In genomic region chr1:234600418-234601216, GRCh38 we compare ENCODE assay signal across 8 cellular contexts. TPM values are rescaled to one million over a fixed set of nuclear protein-coding genes. Genes with fewer than 3 reads are reported as not detected.
DNase-seq lines count a peak whose midpoint lies in the region; ATAC-seq lines count a peak whose summit lies in the region.

No MANE protein-coding gene starts in this region.

- ATAC-seq in left cardiac atrium (peak in 1 of 2 donors; percentile 43), GM21737 (IDR thresholded peaks at IDR 0.05; ENCODE audit: unreplicated experiment) (no peak)

- peaks cover 34% of the 10 kb centered on the region for H3K36me3 ChIP-seq in KOPT-K1 (ENCODE audit: insufficient read depth, low read length)

- peaks cover 70% of the 10 kb centered on the region for H3K4me1 Mint-ChIP-seq in activated naive CD4-positive, alpha-beta T cell treated with anti-CD3 and anti-CD28 coated beads, Interleukin-2, amount 10 ng/mL, durations not matched to agents 7 days and 5 days
- H3K4me1 Mint-ChIP-seq in activated T-helper 1 cell treated with anti-CD3 and anti-CD28 coated beads, Interleukin-12 subunit alpha, Interleukin-12 subunit beta, Interleukin-2, Interleukin-4 antibody, amounts not matched to agents 30 ng/mL and 10 ng/mL and 1 ng/mL, durations not matched to agents 14 hours and 24 hours and 36 hours (ENCODE audit: low read depth): peaks cover 63% of the 10 kb centered on the region

- peak overlapping the region; percentile 83 for H3K27ac ChIP-seq in KOPT-K1 (ENCODE audit: low read depth, low read length, poor library complexity, severe bottlenecking)

- CTCF ChIA-PET in activated naive CD4-positive, alpha-beta T cell treated with anti-CD3 and anti-CD28 coated beads, Interleukin-2, amount 10 ng/mL, durations not matched to agents 7 days and 5 days (lab: Charles Lee): interaction anchor here (0.6 to 3.0 kb wide), 11 partner anchors 11 to 482 kb away, joined by 3 to 21 read pairs (median 3); no protein-coding TSS in a partner anchor

- peak overlapping the region; percentile 97 for H3K27ac Mint-ChIP-seq in activated naive CD4-positive, alpha-beta T cell treated with anti-CD3 and anti-CD28 coated beads, Interleukin-2, amount 10 ng/mL, durations not matched to agents 7 days and 5 days
- peak overlapping the region; percentile 88 for H3K27ac Mint-ChIP-seq in activated T-helper 1 cell treated with anti-CD3 and anti-CD28 coated beads, Interleukin-12 subunit alpha, Interleukin-12 subunit beta, Interleukin-2, Interleukin-4 antibody, amounts not matched to agents 30 ng/mL and 10 ng/mL and 1 ng/mL, durations not matched to agents 14 hours and 24 hours and 36 hours

- intact Hi-C loops in activated T-helper 1 cell treated with anti-CD3 and anti-CD28 coated beads, Interleukin-12 subunit alpha, Interleukin-12 subunit beta, Interleukin-2, Interleukin-4 antibody, amounts not matched to agents 30 ng/mL and 10 ng/mL and 1 ng/mL, durations not matched to agents 14 hours and 24 hours and 36 hours (cut with micrococcal nuclease): loop anchor here (1.0 to 10.0 kb wide), 5 partner anchors 101 to 411 kb away; no protein-coding TSS in a partner anchor
- intact Hi-C loops in left cardiac atrium (cut with DNase I): no loop called here

- no peaks in the 10 kb centered on the region for H3K9me3 ChIP-seq in KOPT-K1 (ENCODE audit: insufficient read depth, low read length, poor library complexity, severe bottlenecking)

- peaks cover 28% of the 10 kb centered on the region for H3K36me3 Mint-ChIP-seq in activated naive CD4-positive, alpha-beta T cell treated with anti-CD3 and anti-CD28 coated beads, Interleukin-2, amount 10 ng/mL, durations not matched to agents 7 days and 5 days
- H3K36me3 Mint-ChIP-seq in activated T-helper 1 cell treated with anti-CD3 and anti-CD28 coated beads, Interleukin-12 subunit alpha, Interleukin-12 subunit beta, Interleukin-2, Interleukin-4 antibody, amounts not matched to agents 30 ng/mL and 10 ng/mL and 1 ng/mL, durations not matched to agents 14 hours and 24 hours and 36 hours (ENCODE audit: low read depth): peaks cover 43% of the 10 kb centered on the region

- no peaks in the 10 kb centered on the region for H3K27me3 Mint-ChIP-seq in activated naive CD4-positive, alpha-beta T cell treated with anti-CD3 and anti-CD28 coated beads, Interleukin-2, amount 10 ng/mL, durations not matched to agents 7 days and 5 days
- H3K27me3 Mint-ChIP-seq in activated T-helper 1 cell treated with anti-CD3 and anti-CD28 coated beads, Interleukin-12 subunit alpha, Interleukin-12 subunit beta, Interleukin-2, Interleukin-4 antibody, amounts not matched to agents 30 ng/mL and 10 ng/mL and 1 ng/mL, durations not matched to agents 14 hours and 24 hours and 36 hours (ENCODE audit: insufficient read depth): no peaks in the 10 kb centered on the region

- peak overlapping the region; percentile 70 for H3K4me3 Mint-ChIP-seq in activated naive CD4-positive, alpha-beta T cell treated with anti-CD3 and anti-CD28 coated beads, Interleukin-2, amount 10 ng/mL, durations not matched to agents 7 days and 5 days
- peak overlapping the region; percentile 75 for H3K4me3 Mint-ChIP-seq in activated T-helper 1 cell treated with anti-CD3 and anti-CD28 coated beads, Interleukin-12 subunit alpha, Interleukin-12 subunit beta, Interleukin-2, Interleukin-4 antibody, amounts not matched to agents 30 ng/mL and 10 ng/mL and 1 ng/mL, durations not matched to agents 14 hours and 24 hours and 36 hours

- no peak for DNase-seq in activated naive CD4-positive, alpha-beta T cell treated with anti-CD3 and anti-CD28 coated beads, Interleukin-2, amount 10 ng/mL, durations not matched to agents 7 days and 5 days
- DNase-seq in activated naive CD4-positive, alpha-beta T cell (lab: John Stamatoyannopoulos, UW): no peak
- DNase-seq in activated T-helper 1 cell treated with anti-CD3 and anti-CD28 coated beads, Interleukin-12 subunit alpha, Interleukin-12 subunit beta, Interleukin-2, Interleukin-4 antibody, amounts not matched to agents 30 ng/mL and 10 ng/mL and 1 ng/mL, durations not matched to agents 14 hours and 24 hours and 36 hours (ENCODE audit: low spot score): no peak
- DNase-seq in left cardiac atrium (peak; percentile 46), putamen (ENCODE audit: low spot score) (peak; percentile 57), NCI-H774 (lab: John Stamatoyannopoulos, UW) (no peak)

- no peaks in the 10 kb centered on the region for H3K9me3 Mint-ChIP-seq in activated naive CD4-positive, alpha-beta T cell treated with anti-CD3 and anti-CD28 coated beads, Interleukin-2, amount 10 ng/mL, durations not matched to agents 7 days and 5 days
- H3K9me3 Mint-ChIP-seq in activated T-helper 1 cell treated with anti-CD3 and anti-CD28 coated beads, Interleukin-12 subunit alpha, Interleukin-12 subunit beta, Interleukin-2, Interleukin-4 antibody, amounts not matched to agents 30 ng/mL and 10 ng/mL and 1 ng/mL, durations not matched to agents 14 hours and 24 hours and 36 hours: peaks cover 12% of the 10 kb centered on the region

RNA-seq across cellular contexts. Expression of gene IRF2BP2, which starts 9.4 kb away (rescaled TPM):
- 243 TPM in 2 replicates for total RNA-seq in activated T-helper 1 cell treated with anti-CD3 and anti-CD28 coated beads, Interleukin-12 subunit alpha, Interleukin-12 subunit beta, Interleukin-2, Interleukin-4 antibody, amounts not matched to agents 30 ng/mL and 10 ng/mL and 1 ng/mL, durations not matched to agents 14 hours and 24 hours and 36 hours
- total RNA-seq in left cardiac atrium: 100 to 1,000 TPM in 1 of 2 donors, 10 to 100 TPM in 1; 98.0 to 100 TPM

Comparison
In these comparisons a context has a peak if more than half of its experiments do, and no peak if none do; other contexts are left out.
1. DNase-seq: peak in left cardiac atrium (single experiment) and putamen (single experiment); none in activated naive CD4-positive, alpha-beta T cell treated with anti-CD3 and anti-CD28 coated beads, Interleukin-2, amount 10 ng/mL, durations not matched to agents 7 days and 5 days (single experiment), activated naive CD4-positive, alpha-beta T cell (0 of 4), activated T-helper 1 cell treated with anti-CD3 and anti-CD28 coated beads, Interleukin-12 subunit alpha, Interleukin-12 subunit beta, Interleukin-2, Interleukin-4 antibody, amounts not matched to agents 30 ng/mL and 10 ng/mL and 1 ng/mL, durations not matched to agents 14 hours and 24 hours and 36 hours (single experiment) and NCI-H774 (single experiment).